Comparison of ENCODE assay signal across 28 cellular contexts in genomic region chr2:3645745-3646389, GRCh38. TPM values are rescaled to one million over a fixed set of nuclear protein-coding genes. Genes with fewer than 3 reads are reported as not detected.
"Had no signal": no experiment of that assay in that cellular context is flagged by ENCODE, and none has a peak within 500 bp of the region (broad histone marks: within the 10 kb centered on the region; RNA-seq: fewer than 3 reads in every experiment).

No MANE protein-coding gene starts in this region.

- ATAC-seq: activated naive CD8-positive, alpha-beta T cell treated with anti-CD3 and anti-CD28 coated beads, Interleukin-2, amount 50 U/mL, for 24 hours; activated T-cell treated with anti-CD3 and anti-CD28 coated beads, Interleukin-2, amount 50 U/mL, for 4 hours; body of pancreas; T-helper 17 cell had no signal

- H3K4me3 ChIP-seq: ascending aorta, body of pancreas had no signal

- DNase-seq: activated B cell treated with CpG ODN at 0.5 μM for 24 hours; activated CD4-positive, alpha-beta memory T cell treated with anti-CD3 and anti-CD28 coated beads for 36 hours; activated CD4-positive, alpha-beta T cell treated with anti-CD3 and anti-CD28 coated beads, Interleukin-2, amount 10 ng/mL, durations not matched to agents 7 days and 5 days; activated CD8-positive, alpha-beta memory T cell treated with anti-CD3 and anti-CD28 coated beads for 24 hours; activated naive CD8-positive, alpha-beta T cell treated with anti-CD3 and anti-CD28 coated beads, Interleukin-2, amount 50 U/mL, for 24 hours; activated T-cell treated with anti-CD3 and anti-CD28 coated beads, Interleukin-2, amount 50 U/mL, for 4 hours; amniotic stem cell; body of pancreas; KG1; NCI-H1092; NCI-H1417 treated with DMSO at 0.1 percent for 48 hours; NCI-H2029; NCI-H2107; NCI-H345; NCI-H510A; NCI-H526 treated with DMSO at 0.1 percent for 48 hours; NCI-H82; SIG-M5; T-helper 17 cell; T-helper 9 cell had no signal

- H3K36me3 ChIP-seq: ascending aorta had no signal

- H3K27ac ChIP-seq: ascending aorta, body of pancreas had no signal

- H3K36me3 Mint-ChIP-seq: activated CD4-positive, alpha-beta memory T cell treated with anti-CD3 and anti-CD28 coated beads for 36 hours; activated naive CD4-positive, alpha-beta T cell treated with anti-CD3 and anti-CD28 coated beads, Interleukin-2, amount 50 U/mL, for 24 hours had no signal

- H3K9me3 ChIP-seq: ascending aorta, body of pancreas had no signal

- H3K27me3 ChIP-seq: ascending aorta, body of pancreas had no signal

- H3K9me3 Mint-ChIP-seq: activated B cell treated with CpG ODN at 0.5 μM for 24 hours; activated CD4-positive, alpha-beta memory T cell treated with anti-CD3 and anti-CD28 coated beads for 36 hours; activated CD4-positive, alpha-beta T cell treated with anti-CD3 and anti-CD28 coated beads, Interleukin-2, amount 10 ng/mL, durations not matched to agents 7 days and 5 days; activated naive CD4-positive, alpha-beta T cell treated with anti-CD3 and anti-CD28 coated beads, Interleukin-2, amount 50 U/mL, for 24 hours; activated naive CD8-positive, alpha-beta T cell treated with anti-CD3 and anti-CD28 coated beads, Interleukin-2, amount 50 U/mL, for 24 hours; activated T-cell treated with anti-CD3 and anti-CD28 coated beads, Interleukin-2, amount 50 U/mL, for 4 hours; central memory CD8-positive, alpha-beta T cell had no signal

- H3K27ac Mint-ChIP-seq: activated B cell treated with CpG ODN at 0.5 μM for 24 hours; activated CD4-positive, alpha-beta memory T cell treated with anti-CD3 and anti-CD28 coated beads for 36 hours; activated CD4-positive, alpha-beta T cell treated with anti-CD3 and anti-CD28 coated beads, Interleukin-2, amount 10 ng/mL, durations not matched to agents 7 days and 5 days; activated naive CD4-positive, alpha-beta T cell treated with anti-CD3 and anti-CD28 coated beads, Interleukin-2, amount 50 U/mL, for 24 hours; activated naive CD8-positive, alpha-beta T cell treated with anti-CD3 and anti-CD28 coated beads, Interleukin-2, amount 50 U/mL, for 24 hours; T-helper 17 cell had no signal

RNA-seq across cellular contexts. Expression of gene ALLC, which starts 12.1 kb away (rescaled TPM):
- total RNA-seq: activated B cell treated with CpG ODN at 0.5 μM for 24 hours; activated CD4-positive, alpha-beta memory T cell treated with anti-CD3 and anti-CD28 coated beads for 36 hours; activated CD4-positive, alpha-beta T cell treated with anti-CD3 and anti-CD28 coated beads, Interleukin-2, amount 10 ng/mL, durations not matched to agents 7 days and 5 days; activated T-cell treated with anti-CD3 and anti-CD28 coated beads, Interleukin-2, amount 50 U/mL, for 4 hours; ascending aorta; body of pancreas; bronchial epithelial cell; LHCN-M2; M059J; OCI-LY7; RPMI7951; T-helper 17 cell had no signal

RNA-seq across cellular contexts. Expression of gene COLEC11, which starts 51.0 kb away (rescaled TPM):
- total RNA-seq: activated B cell treated with CpG ODN at 0.5 μM for 24 hours, LHCN-M2, T-helper 17 cell had no signal

RNA-seq across cellular contexts. Expression of gene DCDC2C, which starts 57.5 kb away (rescaled TPM):
- total RNA-seq: activated B cell treated with CpG ODN at 0.5 μM for 24 hours; activated CD4-positive, alpha-beta memory T cell treated with anti-CD3 and anti-CD28 coated beads for 36 hours; activated CD4-positive, alpha-beta T cell treated with anti-CD3 and anti-CD28 coated beads, Interleukin-2, amount 10 ng/mL, durations not matched to agents 7 days and 5 days; activated T-cell treated with anti-CD3 and anti-CD28 coated beads, Interleukin-2, amount 50 U/mL, for 4 hours; body of pancreas; bronchial epithelial cell; LHCN-M2; M059J; OCI-LY7; RPMI7951; T-helper 17 cell had no signal
